In the genomic region with DNA sequence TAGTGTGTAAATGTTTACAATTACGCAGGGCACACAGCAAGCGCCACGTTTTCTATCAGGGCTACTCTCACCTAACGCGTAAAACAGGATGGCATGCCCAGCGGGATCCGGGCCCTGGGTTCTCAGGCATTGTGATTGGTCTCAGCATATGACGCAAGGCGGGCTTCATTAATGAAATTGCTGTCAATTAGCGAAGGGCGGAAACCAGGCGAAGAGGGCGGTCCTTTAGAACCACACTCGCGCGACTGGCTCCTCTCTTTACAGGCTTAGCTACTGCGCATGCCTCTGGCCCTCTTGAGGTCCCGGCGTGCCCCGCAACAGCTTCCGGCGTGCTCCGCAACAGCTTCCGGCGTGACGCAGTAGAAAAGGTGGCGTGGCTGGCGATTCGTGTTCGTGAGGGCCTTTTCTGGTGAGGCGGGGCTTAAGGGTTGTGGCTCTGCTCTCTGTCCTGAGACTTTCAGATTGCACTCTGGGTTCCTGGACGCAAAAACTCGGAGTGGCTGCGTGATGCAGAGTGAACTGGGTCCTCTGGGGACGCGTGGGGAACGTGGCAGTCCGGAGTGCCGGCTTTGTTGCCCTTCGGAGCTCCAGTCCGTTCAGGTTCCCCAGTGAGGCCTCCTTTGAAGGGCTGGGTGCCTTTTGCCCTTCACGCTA, we compare ENCODE assay signal across 8 cellular contexts. TPM values are rescaled to one million over a fixed set of nuclear protein-coding genes. Genes with fewer than 3 reads are reported as not detected.
A peak's percentile ranks its signal among the peaks of the same experiment; 100 is the strongest.
DNase-seq lines count a peak whose midpoint lies in the region; ATAC-seq and FAIRE-seq lines count a peak whose summit lies in the region.

No MANE protein-coding gene starts in this region.

- no peaks in the 10 kb centered on the region for H3K27me3 Mint-ChIP-seq in T-helper 2 cell treated with Interferon-gamma antibody and Interleukin-4, amounts not matched to agents 5 μg/mL and 100 μg/mL, for 36 hours (ENCODE audit: low read depth)

- H3K9me3 Mint-ChIP-seq in T-helper 2 cell treated with Interferon-gamma antibody and Interleukin-4, amounts not matched to agents 5 μg/mL and 100 μg/mL, for 36 hours, result peaks cover 45% of the 10 kb centered on the region

- H3K4me3 Mint-ChIP-seq in T-helper 2 cell treated with Interferon-gamma antibody and Interleukin-4, amounts not matched to agents 5 μg/mL and 100 μg/mL, for 36 hours, result peak overlapping the region; percentile 72

- peak overlapping the region; percentile 77 for H3K27ac Mint-ChIP-seq in T-helper 2 cell treated with Interferon-gamma antibody and Interleukin-4, amounts not matched to agents 5 μg/mL and 100 μg/mL, for 36 hours

- H3K4me1 ChIP-seq in small intestine (ENCODE audit: control insufficient read depth in 2 of 2, insufficient read depth in 1 of 2, low read depth in 1 of 2, low read length in 1 of 2), result no peaks in the 10 kb centered on the region

- peak overlapping the region; percentile 14 to 49 for H3K4me3 ChIP-seq in small intestine (ENCODE audit: low read depth in 1 of 2, low read length in 2 of 2)

- peaks cover 0 to 5% of the 10 kb centered on the region in 2 donors for H3K27me3 ChIP-seq in small intestine (ENCODE audit: control insufficient read depth in 2 of 2, insufficient read depth in 2 of 2, low read length in 2 of 2)

- DNase-seq in HuH-7.5 (ENCODE audit: low spot score), result peak; percentile 67
- peak; percentile 64 for DNase-seq in T-helper 2 cell treated with Interferon-gamma antibody and Interleukin-4, amounts not matched to agents 5 μg/mL and 100 μg/mL, for 36 hours (ENCODE audit: low spot score)
- DNase-seq in hepatic stellate cell (ENCODE audit: low spot score), result peak; percentile 84
- DNase-seq in small intestine, result peak; percentile 80

- H3K4me1 Mint-ChIP-seq in T-helper 2 cell treated with Interferon-gamma antibody and Interleukin-4, amounts not matched to agents 5 μg/mL and 100 μg/mL, for 36 hours (ENCODE audit: low read depth), result peaks cover 3% of the 10 kb centered on the region

- ATAC-seq in GM18498 (IDR thresholded peaks at IDR 0.05; ENCODE audit: unreplicated experiment) (peak; percentile 80), GM19324 (IDR thresholded peaks at IDR 0.05; ENCODE audit: low FRiP score, unreplicated experiment) (no peak), GM21367 (IDR thresholded peaks at IDR 0.05; ENCODE audit: unreplicated experiment) (no peak)

- H3K36me3 Mint-ChIP-seq in T-helper 2 cell treated with Interferon-gamma antibody and Interleukin-4, amounts not matched to agents 5 μg/mL and 100 μg/mL, for 36 hours (ENCODE audit: low read depth), result peaks cover 9% of the 10 kb centered on the region

- H3K36me3 ChIP-seq in small intestine (ENCODE audit: control insufficient read depth in 2 of 2, insufficient read depth in 2 of 2, low read length in 2 of 2), result no peaks in the 10 kb centered on the region

- H3K9me3 ChIP-seq in small intestine (ENCODE audit: control insufficient read depth, low read depth), result peaks cover 5% of the 10 kb centered on the region

- FAIRE-seq in small intestine (lab: Jason Lieb, UNC), result no peak

- 15 to 25% (median 20%) methylated on average over 42 of the region's 42 CpGs for WGBS in small intestine, 3 donors

- H3K27ac ChIP-seq in angular gyrus (ENCODE audit: low read depth, low read length), result peak overlapping the region; percentile 84
- peak overlapping the region; percentile 46 to 92 for H3K27ac ChIP-seq in small intestine (ENCODE audit: low read depth in 1 of 2, low read length in 1 of 2)

RNA-seq across cellular contexts. Expression of gene OR2C1, which starts 9.2 kb away (rescaled TPM):
- polyA plus RNA-seq in small intestine, result under 1 TPM in 1 of 3 donors, not detected in 2; 0.04 TPM

RNA-seq across cellular contexts. Expression of gene ZSCAN32, which starts 35.9 kb away (rescaled TPM):
- polyA plus RNA-seq in small intestine, result 10 to 100 TPM in 2 of 3 donors, 1 to 10 TPM in 1; 7.2 to 12.4 (median 11.4) TPM

RNA-seq across cellular contexts. Expression of gene ZNF174, which starts 36.1 kb away (rescaled TPM):
- polyA plus RNA-seq in small intestine, result 1 to 10 TPM; 3.0 to 4.9 (median 4.5) TPM

RNA-seq across cellular contexts. Expression of gene ZNF75A, which starts 59.6 kb away (rescaled TPM):
- 10 to 100 TPM; 12.2 to 18.1 (median 15.9) TPM for polyA plus RNA-seq in small intestine

RNA-seq across cellular contexts. Expression of gene TIGD7, which starts 59.7 kb away (rescaled TPM):
- polyA plus RNA-seq in small intestine, result 1 to 10 TPM in 2 of 3 donors, under 1 TPM in 1; 0.89 to 2.2 (median 1.6) TPM
